ENCODE assay signal across 25 cellular contexts in the genomic region with DNA sequence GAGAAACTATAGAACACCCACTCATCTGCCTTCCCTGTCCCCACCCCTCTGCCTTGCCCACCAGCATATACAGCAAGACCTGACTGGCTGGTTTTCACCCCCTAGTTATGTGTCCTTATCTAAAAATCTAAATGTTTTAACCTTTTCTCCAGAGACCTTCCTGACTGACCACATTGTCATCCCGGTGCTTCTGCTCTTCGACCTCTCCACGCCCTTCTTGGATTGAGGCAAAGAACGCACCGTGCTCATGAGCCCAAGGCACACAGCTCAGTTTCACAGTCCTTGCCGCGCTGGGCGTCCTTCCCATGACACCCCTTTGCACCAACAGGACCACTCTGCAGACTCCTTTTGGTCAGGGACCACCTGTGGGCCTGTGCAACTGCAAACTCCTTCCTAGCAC.
"Had no signal": no experiment of that assay in that cellular context is flagged by ENCODE, and none has a peak within 500 bp of the region (broad histone marks: within the 10 kb centered on the region; RNA-seq: fewer than 3 reads in every experiment).

No MANE protein-coding gene starts in this region.

- H3K4me3 ChIP-seq: adrenal gland, ascending aorta, heart right ventricle, left lung, lung, neural progenitor cell, sigmoid colon, upper lobe of left lung had no signal

- H3K36me3 ChIP-seq: ascending aorta, brain microvascular endothelial cell, heart right ventricle, left lung, neural progenitor cell, sigmoid colon, upper lobe of left lung had no signal

- H3K4me2 ChIP-seq: neural progenitor cell had no signal

- H3K4me1 ChIP-seq: adrenal gland, ascending aorta, sigmoid colon had no signal

- H3K9ac ChIP-seq: neural progenitor cell had no signal

- H3K27ac Mint-ChIP-seq: activated CD4-positive, alpha-beta T cell treated with anti-CD3 and anti-CD28 coated beads, Interleukin-2, amount 10 ng/mL, durations not matched to agents 24 days and 14 days; activated CD8-positive, alpha-beta T cell treated with anti-CD3 and anti-CD28 coated beads for 36 hours; activated naive CD8-positive, alpha-beta T cell; activated T-helper 17 cell treated with anti-CD3 and anti-CD28 coated beads, Interleukin-2, amount 50 U/mL, for 72 hours; naive thymus-derived CD8-positive, alpha-beta T cell; neural progenitor cell; stimulated activated naive B cell treated with anti-CD40 and anti-IgM and Interleukin-4, amounts not matched to agents 10 μg/mL and 1 μg/mL and 100 μg/mL, for 72 hours; T-helper 17 cell had no signal

- ATAC-seq: activated CD8-positive, alpha-beta T cell treated with anti-CD3 and anti-CD28 coated beads for 36 hours; activated T-helper 17 cell treated with anti-CD3 and anti-CD28 coated beads, Interleukin-2, amount 50 U/mL, for 72 hours; heart right ventricle; left lung; naive thymus-derived CD8-positive, alpha-beta T cell; stimulated activated naive B cell treated with anti-CD40 and anti-IgM and Interleukin-4, amounts not matched to agents 10 μg/mL and 1 μg/mL and 100 μg/mL, for 72 hours; T-helper 17 cell had no signal

- H3K27me3 Mint-ChIP-seq: activated CD4-positive, alpha-beta T cell treated with anti-CD3 and anti-CD28 coated beads, Interleukin-2, amount 10 ng/mL, durations not matched to agents 24 days and 14 days; activated CD8-positive, alpha-beta T cell treated with anti-CD3 and anti-CD28 coated beads for 36 hours; activated naive CD8-positive, alpha-beta T cell; activated T-helper 17 cell treated with anti-CD3 and anti-CD28 coated beads, Interleukin-2, amount 50 U/mL, for 72 hours; T-helper 17 cell had no signal

- H2AFZ ChIP-seq: neural progenitor cell had no signal

- H3K27me3 ChIP-seq: adrenal gland, ascending aorta, brain microvascular endothelial cell, heart right ventricle, left lung, neural progenitor cell, sigmoid colon, upper lobe of left lung had no signal

- H3K4me3 Mint-ChIP-seq: activated CD4-positive, alpha-beta T cell treated with anti-CD3 and anti-CD28 coated beads, Interleukin-2, amount 10 ng/mL, durations not matched to agents 24 days and 14 days; activated CD8-positive, alpha-beta T cell treated with anti-CD3 and anti-CD28 coated beads for 36 hours; activated naive CD8-positive, alpha-beta T cell; activated T-helper 17 cell treated with anti-CD3 and anti-CD28 coated beads, Interleukin-2, amount 50 U/mL, for 72 hours; naive thymus-derived CD8-positive, alpha-beta T cell; neural progenitor cell; stimulated activated naive B cell treated with anti-CD40 and anti-IgM and Interleukin-4, amounts not matched to agents 10 μg/mL and 1 μg/mL and 100 μg/mL, for 72 hours; T-helper 17 cell had no signal

- H3K36me3 Mint-ChIP-seq: activated naive CD8-positive, alpha-beta T cell; naive thymus-derived CD8-positive, alpha-beta T cell; neural progenitor cell had no signal

- H3K9me3 ChIP-seq: adrenal gland, ascending aorta, heart right ventricle, left lung, sigmoid colon, upper lobe of left lung had no signal

- DNase-seq: activated CD4-positive, alpha-beta T cell treated with anti-CD3 and anti-CD28 coated beads, Interleukin-2, amount 10 ng/mL, durations not matched to agents 24 days and 14 days; activated CD8-positive, alpha-beta T cell treated with anti-CD3 and anti-CD28 coated beads for 36 hours; activated naive CD4-positive, alpha-beta T cell; activated T-cell treated with anti-CD3 and anti-CD28 coated beads, Interleukin-2, amount 50 U/mL, for 1 hour; adrenal gland; brain microvascular endothelial cell; caudate nucleus; dermis blood vessel endothelial cell; effector CD8-positive, alpha-beta T cell; erythroblast; foreskin fibroblast; heart right ventricle; left lung; naive thymus-derived CD8-positive, alpha-beta T cell; sigmoid colon; stimulated activated CD4-positive, alpha-beta T cell treated with anti-CD3 and anti-CD28 coated beads, Interleukin-2, amount 100 ng/mL, for 48 hours; stimulated activated CD8-positive, alpha-beta memory T cell treated with anti-CD3 and anti-CD28 coated beads, Interleukin-4, amount 100 ng/mL, for 48 hours; stimulated activated naive B cell treated with anti-CD40 and anti-IgM and Interleukin-4, amounts not matched to agents 10 μg/mL and 1 μg/mL and 100 μg/mL, for 72 hours; T-helper 17 cell; upper lobe of left lung had no signal

- H3K9me3 Mint-ChIP-seq: activated CD4-positive, alpha-beta T cell treated with anti-CD3 and anti-CD28 coated beads, Interleukin-2, amount 10 ng/mL, durations not matched to agents 24 days and 14 days; activated CD8-positive, alpha-beta T cell treated with anti-CD3 and anti-CD28 coated beads for 36 hours; activated T-helper 17 cell treated with anti-CD3 and anti-CD28 coated beads, Interleukin-2, amount 50 U/mL, for 72 hours; naive thymus-derived CD8-positive, alpha-beta T cell; neural progenitor cell had no signal

- H3K27ac ChIP-seq: adrenal gland, ascending aorta, brain microvascular endothelial cell, heart right ventricle, left lung, neural progenitor cell, sigmoid colon, upper lobe of left lung had no signal
